9 cellular contexts compared by ENCODE assay signal in the genomic region with DNA sequence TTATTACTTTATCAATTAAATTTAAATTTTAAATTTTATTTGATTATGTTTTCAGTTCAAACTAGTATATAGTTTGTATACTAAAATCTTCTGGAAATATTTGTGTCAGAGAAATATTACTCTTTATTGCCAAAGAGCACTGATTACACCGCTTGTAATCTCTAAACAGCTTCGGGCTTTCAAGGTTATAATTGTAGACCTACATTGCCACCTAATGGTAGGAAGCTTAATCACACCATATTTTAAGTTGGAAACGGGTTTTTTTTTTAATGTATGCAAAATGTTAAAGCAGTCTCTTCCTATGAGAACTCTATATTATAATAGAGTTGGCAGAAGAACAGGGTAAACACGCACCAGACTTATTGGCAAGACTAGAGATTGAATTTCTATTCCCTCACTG. TPM values are rescaled to one million over a fixed set of nuclear protein-coding genes. Genes with fewer than 3 reads are reported as not detected.
DNase-seq lines count a peak whose midpoint lies in the region; ATAC-seq, FAIRE-seq and TF ChIP-seq lines count a peak whose summit lies in the region.
"Had no signal": no experiment of that assay in that cellular context is flagged by ENCODE, and none has a peak within 500 bp of the region (broad histone marks: within the 10 kb centered on the region; RNA-seq: fewer than 3 reads in every experiment).

No MANE protein-coding gene starts in this region.

- 0 to 1% methylated on average over 4 of the region's 4 CpGs for WGBS in pancreas, 2 donors

- DNase-seq in ACHN (peak; percentile 49), SK-N-MC (ENCODE audit: low read depth, low spot score) (peak; percentile 16), fibroblast of lung (ENCODE audit: low read depth in 2 of 2) (peak; percentile 32 to 76), pancreas (no peak), NCI-H226 (no peak)
- no peak for DNase-seq in effector CD4-positive, alpha-beta T cell

- H3K4me1 ChIP-seq in fibroblast of lung (ENCODE audit: control insufficient read depth, extremely low read depth, insufficient read depth, low read length): no peaks in the 10 kb centered on the region
- peaks cover 4 to 7% (median 6%) of the 10 kb centered on the region in 3 donors for H3K4me1 ChIP-seq in pancreas
- H3K4me1 ChIP-seq: HAP-1 had no signal

- no peaks in the 10 kb centered on the region for H3K27me3 ChIP-seq in fibroblast of lung (ENCODE audit: control insufficient read depth, insufficient read depth, low read length)
- H3K27me3 ChIP-seq in pancreas: no peaks in the 10 kb centered on the region

- H2AFZ ChIP-seq in fibroblast of lung (ENCODE audit: low read length): no peak overlapping the region

- H3K9me3 ChIP-seq in SK-N-MC (ENCODE audit: low read depth, low read length): no peaks in the 10 kb centered on the region
- H3K9me3 ChIP-seq in fibroblast of lung (ENCODE audit: control insufficient read depth, insufficient read depth, low read depth, low read length): no peaks in the 10 kb centered on the region
- no peaks in the 10 kb centered on the region for H3K9me3 ChIP-seq in pancreas
- H3K9me3 ChIP-seq: HAP-1 had no signal

- H3K36me3 ChIP-seq in SK-N-MC (ENCODE audit: insufficient read depth, low read length): no peaks in the 10 kb centered on the region
- H3K36me3 ChIP-seq in fibroblast of lung (ENCODE audit: control insufficient read depth, insufficient read depth, low read length): no peaks in the 10 kb centered on the region
- no peaks in the 10 kb centered on the region for H3K36me3 ChIP-seq in pancreas
- H3K36me3 ChIP-seq: HAP-1 had no signal

- H3K4me2 ChIP-seq in fibroblast of lung (ENCODE audit: extremely low read depth, insufficient read depth, low read length): no peak overlapping the region

- H3K27ac ChIP-seq in SK-N-MC (no peak overlapping the region), fibroblast of lung (ENCODE audit: insufficient read depth, low read length) (no peak overlapping the region), pancreas (no peak overlapping the region)

- no peak overlapping the region for H3K9ac ChIP-seq in SK-N-MC (ENCODE audit: insufficient read length)
- no peak overlapping the region for H3K9ac ChIP-seq in fibroblast of lung (ENCODE audit: insufficient read depth, low read length)

- peak; percentile 61 for ATAC-seq in HG03432 (IDR thresholded peaks at IDR 0.05; ENCODE audit: unreplicated experiment)
- ATAC-seq in pancreas: peak; percentile 75 to 94 (median 89)

- intact Hi-C loops in pancreas (cut with DNase I): no loop called here

- in situ Hi-C loops in ACHN (cut with HindIII; ENCODE audit: low pct_ligation_motif_present, low pct_unique_long_range_greater_than_20kb, low sequenced_read_pairs): no loop called here

- H3K79me2 ChIP-seq in fibroblast of lung (ENCODE audit: control insufficient read depth, insufficient read depth, low read length): no peaks in the 10 kb centered on the region

- no peaks in the 10 kb centered on the region for H4K20me1 ChIP-seq in fibroblast of lung (ENCODE audit: control insufficient read depth, extremely low read depth, insufficient read depth, low read length)

- TF ChIP-seq CTCF in GM12872 (IDR thresholded peaks at IDR 0.05; ENCODE audit: insufficient read depth, low read depth, low read length): peak; percentile 43; the same call in 2 of the 3 replicates
- peak; percentile 29 to 55 for TF ChIP-seq CTCF in fibroblast of lung (conservative IDR thresholded peaks at IDR 0.05 in 1 of 2, IDR thresholded peaks at IDR 0.05 in 1 of 2; ENCODE audit: low read depth in 1 of 2, low read length in 2 of 2)
- peak in 3 of 4 donors; percentile 25 to 48 (median 45) for TF ChIP-seq CTCF in pancreas (IDR thresholded peaks at IDR 0.05)

- no peak overlapping the region for H3K4me3 ChIP-seq in SK-N-MC
- H3K4me3 ChIP-seq in fibroblast of lung (replicated peaks in 1 of 4; ENCODE audit: control extremely low read depth in 1 of 4, insufficient read depth in 1 of 4, low read depth in 3 of 4, low read length in 4 of 4): no peak overlapping the region
- H3K4me3 ChIP-seq in pancreas: no peak overlapping the region
- H3K4me3 ChIP-seq: HAP-1 had no signal

- FAIRE-seq in pancreas (lab: Jason Lieb, UNC): peak; percentile 96

RNA-seq across cellular contexts. Expression of a gene that starts 19.4 kb away (rescaled TPM):
- total RNA-seq in fibroblast of lung (9.2 and 9.6 TPM in 2 replicates), pancreas (10 to 100 TPM in 4 of 6 donors, 1 to 10 TPM in 2; 8.7 to 11.5 (median 10.3) TPM)
- polyA plus RNA-seq in fibroblast of lung (9.0 and 14.1 TPM in 2 replicates), pancreas (1 to 10 TPM; 7.5 to 8.9 TPM)
- 5.5 and 5.9 TPM in 2 replicates for polyA plus RNA-seq in fibroblast of lung (2012)
- 6.7 and 8.1 TPM in 2 replicates for polyA minus RNA-seq in fibroblast of lung (ENCODE audit: low replicate concordance)

Comparison
In these comparisons a context has a peak if more than half of its experiments do, and no peak if none do; other contexts are left out.
1. DNase-seq: peak in ACHN (single experiment), SK-N-MC (single experiment) and fibroblast of lung (2 of 2); none in pancreas (0 of 6), effector CD4-positive, alpha-beta T cell (single experiment) and NCI-H226 (single experiment).
2. Peak in every context shown above with its lines, with median percentiles within 50 percentile points of each other: CTCF ChIP-seq.